Comparison of ENCODE assay signal across 20 cellular contexts in the genomic region with DNA sequence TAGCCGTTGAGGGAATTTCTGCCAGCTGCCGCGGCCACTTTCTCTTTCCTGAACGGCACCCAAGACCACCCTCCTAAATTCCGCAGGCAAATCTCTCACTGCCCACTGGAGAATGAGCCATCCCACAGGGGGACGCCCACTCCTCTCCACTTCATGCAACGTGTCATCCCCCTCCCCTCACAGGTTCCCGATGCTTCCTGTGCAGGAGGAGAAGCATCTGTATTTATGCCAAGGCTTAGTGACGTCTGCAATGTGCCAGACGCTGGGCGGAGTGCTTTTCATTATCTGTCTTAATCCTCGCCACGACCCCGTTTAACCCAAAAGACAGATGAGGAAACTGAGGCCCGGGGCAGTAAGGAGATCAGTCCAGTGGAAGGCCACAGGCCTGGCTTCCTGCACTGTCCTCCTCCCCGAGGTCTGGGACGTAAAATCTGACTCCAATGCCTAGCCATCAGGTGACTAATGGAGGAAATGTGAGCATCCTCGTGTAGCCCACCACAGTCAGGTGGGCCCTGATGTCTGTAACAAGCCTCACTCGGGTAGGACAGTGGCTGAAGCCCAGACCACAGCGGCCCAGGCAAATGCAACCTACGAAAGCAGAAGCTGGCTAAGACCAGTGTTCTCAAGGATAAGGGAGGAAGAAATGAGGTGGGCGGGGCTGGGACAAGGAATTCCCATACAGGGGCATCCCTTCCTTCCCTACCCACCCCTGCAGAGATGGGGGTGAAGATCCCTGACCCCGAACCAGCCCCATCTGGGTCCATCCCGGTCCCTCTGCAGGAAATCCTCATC. TPM values are rescaled to one million over a fixed set of nuclear protein-coding genes. Genes with fewer than 3 reads are reported as not detected.
DNase-seq lines count a peak whose midpoint lies in the region; ATAC-seq, FAIRE-seq and TF ChIP-seq lines count a peak whose summit lies in the region.
"Had no signal": no experiment of that assay in that cellular context is flagged by ENCODE, and none has a peak within 500 bp of the region (broad histone marks: within the 10 kb centered on the region; RNA-seq: fewer than 3 reads in every experiment).

No MANE protein-coding gene starts in this region.

- H3K9me3 ChIP-seq in heart left ventricle (peaks cover 0 to 10% (median 0%) of the 10 kb centered on the region in 12 donors), esophagus squamous epithelium (no peaks in the 10 kb centered on the region), neuronal stem cell (replicated peaks in 1 of 2; ENCODE audit: control insufficient read depth in 2 of 2, insufficient read depth in 1 of 2, low read depth in 1 of 2, low read length in 2 of 2) (peaks cover 3 to 15% of the 10 kb centered on the region in 2 donors)
- H3K9me3 ChIP-seq: A549, Caco-2 had no signal

- TF ChIP-seq CTCF in heart left ventricle (IDR thresholded peaks at IDR 0.05) (no peak), esophagus squamous epithelium (IDR thresholded peaks at IDR 0.05) (no peak)

- H3K4me1 ChIP-seq in heart left ventricle (peaks cover 0 to 73% (median 32%) of the 10 kb centered on the region in 12 donors), esophagus squamous epithelium (peaks cover 7 to 76% (median 14%) of the 10 kb centered on the region in 3 donors), neuronal stem cell (ENCODE audit: control insufficient read depth in 2 of 2, insufficient read depth in 1 of 2, low read depth in 1 of 2, low read length in 2 of 2) (peaks cover 41 to 42% of the 10 kb centered on the region in 2 donors)
- H3K4me1 ChIP-seq: A549, Caco-2 had no signal

- no peak overlapping the region for H3K4me3 Mint-ChIP-seq in activated naive CD8-positive, alpha-beta T cell treated with anti-CD3 and anti-CD28 coated beads, Interleukin-2, amount 50 U/mL, for 24 hours
- H3K4me3 Mint-ChIP-seq: activated CD8-positive, alpha-beta T cell treated with anti-CD3 and anti-CD28 coated beads for 36 hours had no signal

- no peaks in the 10 kb centered on the region for H3K36me3 Mint-ChIP-seq in activated naive CD8-positive, alpha-beta T cell treated with anti-CD3 and anti-CD28 coated beads, Interleukin-2, amount 50 U/mL, for 24 hours (ENCODE audit: low read depth)
- H3K36me3 Mint-ChIP-seq: immature natural killer cell had no signal

- peak overlapping the region; percentile 79 for H3K9ac ChIP-seq in neuronal stem cell (ENCODE audit: low read depth, low read length, poor library complexity)

- no peak overlapping the region for H2BK5ac ChIP-seq in neuronal stem cell (ENCODE audit: low read length)

- peak overlapping the region; percentile 34 for H2BK15ac ChIP-seq in neuronal stem cell (ENCODE audit: low read length)

- H3K18ac ChIP-seq in neuronal stem cell (ENCODE audit: low read length): peak overlapping the region; percentile 83

- peak overlapping the region; percentile 49 for H2AK5ac ChIP-seq in neuronal stem cell (ENCODE audit: low read depth, low read length)

- no peak overlapping the region for H2AFZ ChIP-seq in neuronal stem cell (ENCODE audit: low read length)

- H3K27me3 ChIP-seq in heart left ventricle (no peaks in the 10 kb centered on the region), esophagus squamous epithelium (no peaks in the 10 kb centered on the region), neuronal stem cell (ENCODE audit: control insufficient read depth in 3 of 3, insufficient read depth in 3 of 3, low read depth in 1 of 3, low read length in 3 of 3) (no peaks in the 10 kb centered on the region)

- peak; percentile 91 for FAIRE-seq in urothelium cell line (lab: Jason Lieb, UNC)
- FAIRE-seq: A549 had no signal

- H4K91ac ChIP-seq in neuronal stem cell (ENCODE audit: low read depth, low read length, poor library complexity): peak overlapping the region; percentile 28

- 56 to 61% (median 60%) methylated on average over 23 to 24 of the region's 24 CpGs for WGBS in heart left ventricle, 4 donors
- 41 to 53% methylated on average over 20 of the region's 24 CpGs for WGBS in esophagus squamous epithelium, 2 donors
- no CpG with 5 or more reads among the region's 24 CpGs for WGBS in neuronal stem cell (ENCODE audit: extremely low coverage in 2 of 2, insufficient read length in 2 of 2, insufficient replicate concordance in 1 of 2), 2 donors

- peaks cover 27% of the 10 kb centered on the region for H3K79me1 ChIP-seq in neuronal stem cell (ENCODE audit: low read depth, low read length)

- TF ChIP-seq POLR2A in heart left ventricle (IDR thresholded peaks at IDR 0.05): no peak
- no peak for TF ChIP-seq POLR2A in esophagus squamous epithelium (IDR thresholded peaks at IDR 0.05)
- no peak for TF ChIP-seq POLR2A in erythroblast (IDR thresholded peaks at IDR 0.05; ENCODE audit: low read length)

- peak overlapping the region; percentile 82 for H2BK12ac ChIP-seq in neuronal stem cell (ENCODE audit: low read length)

- H3K27me3 Mint-ChIP-seq in activated naive CD8-positive, alpha-beta T cell treated with anti-CD3 and anti-CD28 coated beads, Interleukin-2, amount 50 U/mL, for 24 hours: peaks cover 9% of the 10 kb centered on the region

- no peaks in the 10 kb centered on the region for H3K9me3 Mint-ChIP-seq in activated naive CD8-positive, alpha-beta T cell treated with anti-CD3 and anti-CD28 coated beads, Interleukin-2, amount 50 U/mL, for 24 hours
- H3K9me3 Mint-ChIP-seq: activated CD8-positive, alpha-beta T cell treated with anti-CD3 and anti-CD28 coated beads for 36 hours; immature natural killer cell had no signal

- peak in 1 of 4 donors; percentile 27 for ATAC-seq in heart left ventricle
- no peak for ATAC-seq in Right ventricle myocardium superior (ENCODE audit: poor library complexity)
- no peak for ATAC-seq in activated naive CD8-positive, alpha-beta T cell treated with anti-CD3 and anti-CD28 coated beads, Interleukin-2, amount 50 U/mL, for 24 hours
- ATAC-seq: A549; activated CD8-positive, alpha-beta T cell treated with anti-CD3 and anti-CD28 coated beads for 36 hours had no signal

- H3K4me3 ChIP-seq in heart left ventricle (no peak overlapping the region), esophagus squamous epithelium (peak overlapping the region in 1 of 4 donors; percentile 16), neuronal stem cell (ENCODE audit: low read length in 2 of 2) (no peak overlapping the region)
- H3K4me3 ChIP-seq: A549 had no signal

- intact Hi-C loops in heart left ventricle (cut with DNase I) (loop anchor here in 1 of 10 donors (5.0 kb wide), 1 partner anchor 51 kb away; no protein-coding TSS in a partner anchor), Right ventricle myocardium superior (cut with DNase I) (no loop called here), esophagus squamous epithelium (cut with DNase I) (no loop called here)

- H3K23ac ChIP-seq in neuronal stem cell (ENCODE audit: low read depth, low read length, poor library complexity): peak overlapping the region; percentile 23

- no peak overlapping the region for H4K8ac ChIP-seq in neuronal stem cell (ENCODE audit: low read depth, low read length)

- H3K4me1 Mint-ChIP-seq in activated naive CD8-positive, alpha-beta T cell treated with anti-CD3 and anti-CD28 coated beads, Interleukin-2, amount 50 U/mL, for 24 hours: no peaks in the 10 kb centered on the region
- H3K4me1 Mint-ChIP-seq: immature natural killer cell had no signal

- H3K27ac ChIP-seq in heart left ventricle (peak overlapping the region in 8 of 12 donors; percentile 15 to 80 (median 54)), esophagus squamous epithelium (peak overlapping the region; percentile 30 to 89 (median 84)), neuronal stem cell (replicated peaks; ENCODE audit: low read length) (peak overlapping the region; percentile 43)
- H3K27ac ChIP-seq: A549, HL-60 had no signal

- H3K4ac ChIP-seq in neuronal stem cell (ENCODE audit: low read length): no peak overlapping the region

- H2BK120ac ChIP-seq in neuronal stem cell (ENCODE audit: low read depth, low read length): no peak overlapping the region

- H3K36me3 ChIP-seq in heart left ventricle (peaks cover 0 to 3% (median 0%) of the 10 kb centered on the region in 9 donors), esophagus squamous epithelium (peaks cover 0 to 4% (median 0%) of the 10 kb centered on the region in 3 donors), neuronal stem cell (replicated peaks in 1 of 2; ENCODE audit: control insufficient read depth in 2 of 2, insufficient read depth in 2 of 2, low read length in 2 of 2) (peaks cover 14 to 81% of the 10 kb centered on the region in 2 donors)

- H3K4me2 ChIP-seq in neuronal stem cell (ENCODE audit: insufficient read depth, low read length, poor library complexity, severe bottlenecking): no peak overlapping the region
- H3K4me2 ChIP-seq: A549 had no signal

- H3K14ac ChIP-seq in neuronal stem cell (ENCODE audit: low read length): no peak overlapping the region

- no peak overlapping the region for H3K27ac Mint-ChIP-seq in activated naive CD8-positive, alpha-beta T cell treated with anti-CD3 and anti-CD28 coated beads, Interleukin-2, amount 50 U/mL, for 24 hours
- H3K27ac Mint-ChIP-seq: activated CD8-positive, alpha-beta T cell treated with anti-CD3 and anti-CD28 coated beads for 36 hours; immature natural killer cell had no signal

- DNase-seq in heart left ventricle (peak in 1 of 5 donors; percentile 24), Right ventricle myocardium superior (no peak), esophagus squamous epithelium (lab: John Stamatoyannopoulos, UW) (no peak), neuronal stem cell (ENCODE audit: low spot score) (no peak), urothelium cell line (ENCODE audit: low spot score) (no peak), erythroblast (lab: John Stamatoyannopoulos, UW) (no peak)
- no peak for DNase-seq in activated naive CD8-positive, alpha-beta T cell treated with anti-CD3 and anti-CD28 coated beads, Interleukin-2, amount 50 U/mL, for 24 hours
- no peak for DNase-seq in activated CD4-positive, CD25-positive, alpha-beta regulatory T cell (lab: John Stamatoyannopoulos, UW)
- DNase-seq: activated CD8-positive, alpha-beta T cell treated with anti-CD3 and anti-CD28 coated beads for 36 hours; Caco-2; dermis blood vessel endothelial cell; foreskin melanocyte; GF-D8; immature natural killer cell; KG1; NCI-H1105; NCI-H226; occipital lobe had no signal

RNA-seq across cellular contexts. Expression of a gene that starts 23.1 kb away (rescaled TPM):
- total RNA-seq in heart left ventricle (10 to 100 TPM in 1 of 9 donors, 1 to 10 TPM in 8; 4.2 to 10.3 (median 5.5) TPM), Right ventricle myocardium superior (6.3 TPM), esophagus squamous epithelium (1 to 10 TPM; 2.0 to 6.9 (median 3.1) TPM)
- polyA plus RNA-seq in heart left ventricle: 1 to 10 TPM; 1.7 to 3.9 TPM
- polyA plus RNA-seq in neuronal stem cell (2013, experiment 1 of 2): 18.7 TPM
- polyA plus RNA-seq in neuronal stem cell (2013, experiment 2 of 2): 21.3 TPM
